9 cellular contexts compared by ENCODE assay signal in the genomic region with DNA sequence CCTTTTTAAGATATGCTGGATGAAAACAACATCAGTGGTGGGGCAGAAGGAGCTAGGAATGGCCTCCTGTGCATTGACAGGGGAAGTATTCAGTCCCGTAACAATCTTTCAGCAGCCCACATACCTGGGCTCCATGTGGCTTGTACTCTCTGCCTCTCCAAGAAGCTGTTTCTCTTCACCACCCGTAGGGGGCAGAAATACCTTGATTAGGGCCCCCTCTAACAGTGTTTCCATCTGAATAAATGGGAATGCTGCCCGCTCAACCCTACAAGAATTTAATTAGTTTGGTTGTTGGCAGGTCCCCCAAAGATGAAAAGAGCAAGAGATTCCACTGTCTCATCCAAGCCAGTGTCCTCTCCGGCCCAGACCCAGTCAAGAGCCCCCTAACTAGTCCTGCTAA.
DNase-seq lines count a peak whose midpoint lies in the region; ATAC-seq, FAIRE-seq and TF ChIP-seq lines count a peak whose summit lies in the region.
"Had no signal": no experiment of that assay in that cellular context is flagged by ENCODE, and none has a peak within 500 bp of the region (broad histone marks: within the 10 kb centered on the region; RNA-seq: fewer than 3 reads in every experiment).

No MANE protein-coding gene starts in this region.

- H3K9me3 ChIP-seq in DND-41 (ENCODE audit: insufficient read depth, low read length, severe bottlenecking): no peaks in the 10 kb centered on the region

- H3K4me3 ChIP-seq in DND-41 (ENCODE audit: low read depth in 1 of 2, low read length in 2 of 2): no peak overlapping the region

- peak; percentile 35 for TF ChIP-seq CTCF in DND-41 (IDR thresholded peaks at IDR 0.05; ENCODE audit: borderline replicate concordance, extremely low read depth, low read length, poor library complexity, severe bottlenecking)

- H3K4me2 ChIP-seq in DND-41 (ENCODE audit: insufficient read depth, low read length): no peak overlapping the region

- no peak for FAIRE-seq in RCC 7860 (lab: Jason Lieb, UNC)

- no peak for ATAC-seq in DND-41 (ENCODE audit: insufficient read depth, low read depth)

- DNase-seq in DND-41 (no peak), HEK293T (ENCODE audit: extremely low spot score) (peak; percentile 22), SK-MEL-5 (ENCODE audit: low read depth, low spot score) (peak; percentile 60), iris pigment epithelial cell (ENCODE audit: low read depth) (peak; percentile 66), NCI-H1436 (lab: John Stamatoyannopoulos, UW) (no peak), GM03348 (ENCODE audit: low spot score) (no peak), RCC 7860 (ENCODE audit: low spot score) (no peak), retina (no peak)
- DNase-seq: stimulated activated CD4-positive, alpha-beta T cell treated with anti-CD3 and anti-CD28 coated beads, Interleukin-15, amount 100 ng/mL, for 24 hours had no signal

- no peaks in the 10 kb centered on the region for H4K20me1 ChIP-seq in DND-41 (ENCODE audit: insufficient read depth, low read length)

- no peak overlapping the region for H2AFZ ChIP-seq in DND-41 (ENCODE audit: low read depth, low read length)

- in situ Hi-C loops in SK-MEL-5 (cut with HindIII; ENCODE audit: low pct_unique_long_range_greater_than_20kb, low sequenced_read_pairs): no loop called here

- H3K79me2 ChIP-seq in DND-41 (ENCODE audit: insufficient read depth, low read length): no peaks in the 10 kb centered on the region

- H3K9ac ChIP-seq in DND-41 (ENCODE audit: low read depth, low read length): no peak overlapping the region

- no peaks in the 10 kb centered on the region for H3K4me1 ChIP-seq in DND-41 (ENCODE audit: insufficient read depth, low read length)

- H3K27ac ChIP-seq in DND-41 (ENCODE audit: low read length): no peak overlapping the region

- H3K36me3 ChIP-seq in DND-41 (ENCODE audit: insufficient read depth, low read length): no peaks in the 10 kb centered on the region

- H3K27me3 ChIP-seq in DND-41 (ENCODE audit: insufficient read depth, low read length, poor library complexity): no peaks in the 10 kb centered on the region

- POLR2A ChIA-PET in HEK293T (lab: Yijun Ruan, JAX): no interaction called here

- CTCF ChIA-PET in HEK293T (lab: Yijun Ruan, JAX): interaction anchor here (0.6 to 1.8 kb wide), 3 partner anchors 9 to 92 kb away, joined by 3 to 8 read pairs (median 3); no protein-coding TSS in a partner anchor

TF ChIP-seq in HEK293T, 16 proteins besides CTCF, POLR2A, EP300 and RAD21:
- TF ChIP-seq FOXM1 (IDR thresholded peaks at IDR 0.05; ENCODE audit: borderline replicate concordance): no peak
- no peak for TF ChIP-seq FOXA1 (IDR thresholded peaks at IDR 0.05)
- TF ChIP-seq SUZ12 (IDR thresholded peaks at IDR 0.05): no peak
- no peak for TF ChIP-seq BHLHE40 (IDR thresholded peaks at IDR 0.05; ENCODE audit: borderline replicate concordance)

Comparison
In these comparisons a context has a peak if more than half of its experiments do, and no peak if none do; other contexts are left out.
1. DNase-seq: peak in HEK293T (single experiment), SK-MEL-5 (single experiment) and iris pigment epithelial cell (single experiment); none in DND-41 (single experiment), NCI-H1436 (single experiment), GM03348 (single experiment), RCC 7860 (single experiment) and retina (single experiment).